Comparison of ENCODE assay signal across 1 cellular context in genomic region chr11:66607126-66607834, GRCh38.
A peak's percentile ranks its signal among the peaks of the same experiment; 100 is the strongest.
TF ChIP-seq lines count a peak whose summit lies in the region.

No MANE protein-coding gene starts in this region.

TF ChIP-seq in HepG2, 621 proteins besides CTCF, POLR2A, EP300 and RAD21 (continued from another document and continues in another):
- TF ChIP-seq PBX3 (CRISPR knock-in tag; IDR thresholded peaks at IDR 0.05; ENCODE audit: borderline replicate concordance) = no peak
- peak; percentile 73; the same call in 1 of the 2 replicates for TF ChIP-seq ZNF121 (CRISPR knock-in tag; IDR thresholded peaks at IDR 0.05)
- TF ChIP-seq SMARCC2 (IDR thresholded peaks at IDR 0.05) = no peak
- no peak for TF ChIP-seq ZNF790 (CRISPR knock-in tag; IDR thresholded peaks at IDR 0.05; ENCODE audit: borderline replicate concordance)
- no peak for TF ChIP-seq SNAI1 (CRISPR knock-in tag; IDR thresholded peaks at IDR 0.05; ENCODE audit: borderline replicate concordance)
- no peak for TF ChIP-seq WIZ (CRISPR knock-in tag; IDR thresholded peaks at IDR 0.05)
- TF ChIP-seq PHF5A (CRISPR knock-in tag; IDR thresholded peaks at IDR 0.05; ENCODE audit: low read depth, unreplicated experiment) = no peak
- no peak for TF ChIP-seq UBTF (CRISPR knock-in tag; IDR thresholded peaks at IDR 0.05)
- no peak for TF ChIP-seq RBM22 (optimal IDR thresholded peaks at IDR 0.05; ENCODE audit: low read length)
- peak; percentile 43; the same call in 1 of the 2 replicates for TF ChIP-seq ZNF264 (CRISPR knock-in tag; IDR thresholded peaks at IDR 0.05)
- TF ChIP-seq EED (CRISPR knock-in tag; IDR thresholded peaks at IDR 0.05) = no peak
- no peak for TF ChIP-seq ONECUT2 (CRISPR knock-in tag; IDR thresholded peaks at IDR 0.05)
- no peak for TF ChIP-seq GFI1 (CRISPR knock-in tag; IDR thresholded peaks at IDR 0.05; ENCODE audit: borderline replicate concordance)
- no peak for TF ChIP-seq ZNF460 (CRISPR knock-in tag; IDR thresholded peaks at IDR 0.05; ENCODE audit: borderline replicate concordance)
- no peak for TF ChIP-seq CBFB (CRISPR knock-in tag; IDR thresholded peaks at IDR 0.05)
- peak; percentile 4 for TF ChIP-seq CEBPG (CRISPR knock-in tag; IDR thresholded peaks at IDR 0.05)
- no peak for TF ChIP-seq RXRB (CRISPR knock-in tag; IDR thresholded peaks at IDR 0.05; ENCODE audit: borderline replicate concordance)
- TF ChIP-seq PAWR (CRISPR knock-in tag; IDR thresholded peaks at IDR 0.05; ENCODE audit: borderline replicate concordance) = no peak
- no peak; the same call in 1 of the 2 replicates for TF ChIP-seq BCL6 (CRISPR knock-in tag; IDR thresholded peaks at IDR 0.05)
- TF ChIP-seq LCORL (IDR thresholded peaks at IDR 0.05) = no peak
- TF ChIP-seq LCORL (CRISPR knock-in tag; IDR thresholded peaks at IDR 0.05) = peak; percentile 72; the same call in 1 of the 2 replicates
- TF ChIP-seq ZSCAN9 (CRISPR knock-in tag; IDR thresholded peaks at IDR 0.05; ENCODE audit: borderline replicate concordance) = no peak
- peak; percentile 46; the same call in 1 of the 2 replicates for TF ChIP-seq ZNF580 (CRISPR knock-in tag; IDR thresholded peaks at IDR 0.05; ENCODE audit: borderline replicate concordance, low read depth)
- TF ChIP-seq ZGPAT (CRISPR knock-in tag; IDR thresholded peaks at IDR 0.05) = no peak
- 0 out of 2 replicates have a peak, but pooled peaks have one; percentile 15 for TF ChIP-seq ZNF574 (CRISPR knock-in tag; IDR thresholded peaks at IDR 0.05)
- TF ChIP-seq ZNF646 (CRISPR knock-in tag; IDR thresholded peaks at IDR 0.05) = no peak
- TF ChIP-seq CREBL2 (CRISPR knock-in tag; IDR thresholded peaks at IDR 0.05; ENCODE audit: borderline replicate concordance) = no peak
- no peak for TF ChIP-seq ERF (CRISPR knock-in tag; IDR thresholded peaks at IDR 0.05)
- no peak for TF ChIP-seq TEAD3 (CRISPR knock-in tag; optimal IDR thresholded peaks at IDR 0.05; ENCODE audit: borderline replicate concordance)
- TF ChIP-seq SP1 (IDR thresholded peaks at IDR 0.05) = no peak
- no peak for TF ChIP-seq SP1 (CRISPR knock-in tag; IDR thresholded peaks at IDR 0.05)
- no peak for TF ChIP-seq AHR (CRISPR knock-in tag; IDR thresholded peaks at IDR 0.05)
- no peak for TF ChIP-seq RELA (CRISPR knock-in tag; IDR thresholded peaks at IDR 0.05)
- TF ChIP-seq TMF1 (CRISPR knock-in tag; IDR thresholded peaks at IDR 0.05; ENCODE audit: low read depth) = no peak
- no peak for TF ChIP-seq ZNF891 (CRISPR knock-in tag; IDR thresholded peaks at IDR 0.05)
- no peak for TF ChIP-seq ELK4 (CRISPR knock-in tag; IDR thresholded peaks at IDR 0.05; ENCODE audit: borderline replicate concordance)
- TF ChIP-seq PLSCR1 (CRISPR knock-in tag; IDR thresholded peaks at IDR 0.05; ENCODE audit: borderline replicate concordance) = no peak
- peak; percentile 52 for TF ChIP-seq ZMYM4 (CRISPR knock-in tag; IDR thresholded peaks at IDR 0.05)
- no peak for TF ChIP-seq ZNF335 (CRISPR knock-in tag; IDR thresholded peaks at IDR 0.05)
- TF ChIP-seq SOX6 (IDR thresholded peaks at IDR 0.05) = no peak
- peak; percentile 40 for TF ChIP-seq SOX6 (CRISPR knock-in tag; IDR thresholded peaks at IDR 0.05)
- TF ChIP-seq IRF9 (CRISPR knock-in tag; IDR thresholded peaks at IDR 0.05; ENCODE audit: borderline replicate concordance) = no peak
- peak; percentile 55; the same call in 1 of the 2 replicates for TF ChIP-seq ZNF644 (CRISPR knock-in tag; IDR thresholded peaks at IDR 0.05; ENCODE audit: low read depth)
- peak; percentile 34; the same call in 1 of the 2 replicates for TF ChIP-seq HDAC2 (CRISPR knock-in tag; IDR thresholded peaks at IDR 0.05)
- TF ChIP-seq NCOA5 (CRISPR knock-in tag; IDR thresholded peaks at IDR 0.05) = no peak
- no peak for TF ChIP-seq TRAFD1 (CRISPR knock-in tag; IDR thresholded peaks at IDR 0.05; ENCODE audit: borderline replicate concordance)
- no peak for TF ChIP-seq KAT2B (IDR thresholded peaks at IDR 0.05; ENCODE audit: borderline replicate concordance, low read depth, low read length)
